Comparison of ENCODE assay signal across 16 cellular contexts in genomic region chr13:73776137-73776785, GRCh38.
DNase-seq lines count a peak whose midpoint lies in the region; ATAC-seq and TF ChIP-seq lines count a peak whose summit lies in the region.
"Had no signal": no experiment of that assay in that cellular context is flagged by ENCODE, and none has a peak within 500 bp of the region (broad histone marks: within the 10 kb centered on the region; RNA-seq: fewer than 3 reads in every experiment).

No MANE protein-coding gene starts in this region.

- no peak for DNase-seq in CD4-positive, CD25-positive, alpha-beta regulatory T cell
- DNase-seq in MG63 (peak; percentile 13), fibroblast of mammary gland (ENCODE audit: low read depth) (peak; percentile 17), myocyte (ENCODE audit: low read depth) (peak; percentile 42), MM.1S (no peak)
- no peak for DNase-seq in effector CD8-positive, alpha-beta T cell (lab: John Stamatoyannopoulos, UW)
- DNase-seq: ACHN, BE2C, DMS 273 treated with DMSO at 0.1 percent for 48 hours, KBM-7, NCI-H187 treated with DMSO at 0.1 percent for 48 hours, NCI-H2171 treated with DMSO at 0.1 percent for 48 hours, NCI-H524 had no signal

- no peak overlapping the region for H2AFZ ChIP-seq in MM.1S (ENCODE audit: low read length)

- peaks cover 22% of the 10 kb centered on the region for H3K36me3 ChIP-seq in CD4-positive, CD25-positive, alpha-beta regulatory T cell (ENCODE audit: control insufficient read depth, insufficient read depth, low read length)
- H3K36me3 ChIP-seq in MG63 (no peaks in the 10 kb centered on the region), MM.1S (replicated peaks; ENCODE audit: insufficient read depth, low read length) (no peaks in the 10 kb centered on the region)
- H3K36me3 ChIP-seq: BE2C had no signal

- H3K9me2 ChIP-seq in MM.1S (replicated peaks; ENCODE audit: insufficient read depth, low read length), result no peaks in the 10 kb centered on the region

- H3K27me3 ChIP-seq in CD4-positive, CD25-positive, alpha-beta regulatory T cell (ENCODE audit: control insufficient read depth, insufficient read depth, low read length), result no peaks in the 10 kb centered on the region
- H3K27me3 ChIP-seq in MG63 (no peaks in the 10 kb centered on the region), MM.1S (replicated peaks; ENCODE audit: insufficient read depth, low read length) (no peaks in the 10 kb centered on the region)
- H3K27me3 ChIP-seq: BE2C had no signal

- no peaks in the 10 kb centered on the region for H3F3A ChIP-seq in MM.1S (ENCODE audit: insufficient read depth, low read length)

- peak overlapping the region in 1 of 4 donors; percentile 22 for H3K4me3 Mint-ChIP-seq in CD4-positive, CD25-positive, alpha-beta regulatory T cell

- H3K27ac ChIP-seq in CD4-positive, CD25-positive, alpha-beta regulatory T cell (ENCODE audit: insufficient read depth, low read length, poor library complexity, severe bottlenecking), result no peak overlapping the region
- H3K27ac ChIP-seq in MM.1S (ENCODE audit: low read length), result no peak overlapping the region
- H3K27ac ChIP-seq: HL-60 had no signal

- H3K4me1 Mint-ChIP-seq in CD4-positive, CD25-positive, alpha-beta regulatory T cell, result peaks cover 21 to 41% (median 28%) of the 10 kb centered on the region in 4 donors

- H3K9ac ChIP-seq in MM.1S (ENCODE audit: low read length), result no peak overlapping the region

- TF ChIP-seq CTCF in fibroblast of mammary gland (conservative IDR thresholded peaks at IDR 0.05; ENCODE audit: control insufficient read depth, insufficient read depth, low read depth, low read length) (no peak), MM.1S (IDR thresholded peaks at IDR 0.05; ENCODE audit: low read length) (no peak)

- no peaks in the 10 kb centered on the region for H3K27me3 Mint-ChIP-seq in CD4-positive, CD25-positive, alpha-beta regulatory T cell

- H3K36me3 Mint-ChIP-seq in CD4-positive, CD25-positive, alpha-beta regulatory T cell, result peaks cover 61% of the 10 kb centered on the region

- H3K79me2 ChIP-seq in MM.1S (ENCODE audit: low read length), result no peaks in the 10 kb centered on the region

- no peaks in the 10 kb centered on the region for H4K20me1 ChIP-seq in MM.1S (ENCODE audit: insufficient read depth, low read length)

- H3K9me3 Mint-ChIP-seq in CD4-positive, CD25-positive, alpha-beta regulatory T cell, result peaks cover 0 to 10% (median 1%) of the 10 kb centered on the region in 7 donors

- H3K4me2 ChIP-seq in MM.1S (ENCODE audit: low read depth, low read length), result no peak overlapping the region

- H3K27ac Mint-ChIP-seq in CD4-positive, CD25-positive, alpha-beta regulatory T cell, result peak overlapping the region; percentile 18 to 31 (median 20)

- no peak overlapping the region for H3K4me3 ChIP-seq in CD4-positive, CD25-positive, alpha-beta regulatory T cell (ENCODE audit: low read depth, low read length)
- H3K4me3 ChIP-seq in MG63 (no peak overlapping the region), fibroblast of mammary gland (ENCODE audit: control insufficient read depth, low read depth, low read length) (no peak overlapping the region), MM.1S (ENCODE audit: low read length) (no peak overlapping the region)

- ATAC-seq in CD4-positive, CD25-positive, alpha-beta regulatory T cell (ENCODE audit: low read depth in 2 of 2), result no peak
- ATAC-seq in HG03139 (IDR thresholded peaks at IDR 0.05; ENCODE audit: unreplicated experiment), result no peak
- no peak for ATAC-seq in GM19455 (IDR thresholded peaks at IDR 0.05; ENCODE audit: unreplicated experiment)

- no peaks in the 10 kb centered on the region for H3K4me1 ChIP-seq in CD4-positive, CD25-positive, alpha-beta regulatory T cell (ENCODE audit: control insufficient read depth, insufficient read depth, low read length, poor library complexity, severe bottlenecking)
- no peaks in the 10 kb centered on the region for H3K4me1 ChIP-seq in MM.1S (ENCODE audit: low read length)
- H3K4me1 ChIP-seq: BE2C had no signal

- H3K9me3 ChIP-seq in CD4-positive, CD25-positive, alpha-beta regulatory T cell (ENCODE audit: control insufficient read depth in 2 of 2, low read length in 2 of 2), result no peaks in the 10 kb centered on the region
- H3K9me3 ChIP-seq in MG63 (no peaks in the 10 kb centered on the region), MM.1S (replicated peaks; ENCODE audit: insufficient read depth, low read length) (no peaks in the 10 kb centered on the region)
- H3K9me3 ChIP-seq: BE2C had no signal

Comparison
In these comparisons a context has a peak if more than half of its experiments do, and no peak if none do; other contexts are left out.
1. DNase-seq: peak in MG63 (single experiment), fibroblast of mammary gland (single experiment) and myocyte (single experiment); none in CD4-positive, CD25-positive, alpha-beta regulatory T cell (0 of 3), MM.1S (single experiment) and effector CD8-positive, alpha-beta T cell (single experiment).